ENCODE assay signal across 9 cellular contexts in genomic region chr13:20704459-20705069, GRCh38. TPM values are rescaled to one million over a fixed set of nuclear protein-coding genes. Genes with fewer than 3 reads are reported as not detected.
DNase-seq lines count a peak whose midpoint lies in the region; ATAC-seq, FAIRE-seq and TF ChIP-seq lines count a peak whose summit lies in the region.
"Had no signal": no experiment of that assay in that cellular context is flagged by ENCODE, and none has a peak within 500 bp of the region (broad histone marks: within the 10 kb centered on the region; RNA-seq: fewer than 3 reads in every experiment).

No MANE protein-coding gene starts in this region.

- H4K20me1 ChIP-seq in OCI-LY3 (ENCODE audit: insufficient read depth, low read length), result no peaks in the 10 kb centered on the region
- H4K20me1 ChIP-seq in endothelial cell of umbilical vein (replicated peaks; ENCODE audit: control insufficient read depth, extremely low read depth, insufficient read depth, low read length), result no peaks in the 10 kb centered on the region

- CTCF ChIA-PET in Calu3 (lab: Charles Lee) (interaction anchor here (0.6 kb wide), 1 partner anchor 18 kb away, joined by 3 read pairs; no protein-coding TSS in a partner anchor), endothelial cell of umbilical vein (lab: Charles Lee) (interaction anchor here (0.7 to 9.5 kb wide), 26 partner anchors 10 to 507 kb away, joined by 3 to 92 read pairs (median 4); no protein-coding TSS in a partner anchor)

- dilution Hi-C loops in endothelial cell of umbilical vein (cut with MboI; ENCODE audit: extremely low pct_ligation_motif_present, low sequenced_read_pairs), result no loop called here

- peaks cover 13% of the 10 kb centered on the region for H3K4me1 ChIP-seq in OCI-LY3 (ENCODE audit: low read length)
- H3K4me1 ChIP-seq in endothelial cell of umbilical vein (ENCODE audit: control insufficient read depth, extremely low read depth, insufficient read depth, low read length), result peaks cover 13% of the 10 kb centered on the region
- peaks cover 5% of the 10 kb centered on the region in 2 donors for H3K4me1 ChIP-seq in kidney (ENCODE audit: control insufficient read depth in 1 of 2, insufficient read depth in 1 of 2, low read depth in 1 of 2, low read length in 2 of 2)

- intact Hi-C loops in Calu3 (cut with micrococcal nuclease; ENCODE audit: unreplicated experiment), result no loop called here
- intact Hi-C loops in endothelial cell of umbilical vein (cut with micrococcal nuclease), result loop anchor here (1.0 to 10.0 kb wide), 2 partner anchors 180 to 209 kb away; partner anchors contain the start of gene CRYL1
- intact Hi-C loops in kidney (cut with DNase I), result loop anchor here (10.0 kb wide), 1 partner anchor 120 kb away; no protein-coding TSS in a partner anchor

- peak overlapping the region; percentile 59 for H3K4me3 Mint-ChIP-seq in Calu3 (ENCODE audit: low read depth, unreplicated experiment)
- H3K4me3 Mint-ChIP-seq in osteocyte (ENCODE audit: unreplicated experiment), result peak overlapping the region; percentile 74

- H2AFZ ChIP-seq in OCI-LY3 (ENCODE audit: low read depth, low read length) (peak overlapping the region; percentile 85; the same call in 1 of the 2 replicates), endothelial cell of umbilical vein (ENCODE audit: low read depth, low read length) (peak overlapping the region; percentile 47)

- TF ChIP-seq CTCF in Calu3 (IDR thresholded peaks at IDR 0.05; ENCODE audit: unreplicated experiment) (no peak), OCI-LY3 (IDR thresholded peaks at IDR 0.05; ENCODE audit: low read depth, low read length) (no peak), endothelial cell of umbilical vein (IDR thresholded peaks at IDR 0.05; ENCODE audit: extremely low read depth in 1 of 2, insufficient read depth in 1 of 2, low read depth in 1 of 2, low read length in 2 of 2) (no peak), osteocyte (IDR thresholded peaks at IDR 0.05) (no peak), kidney (IDR thresholded peaks at IDR 0.05; ENCODE audit: borderline replicate concordance, extremely low read depth, insufficient read depth) (no peak)

- H3K27me3 Mint-ChIP-seq in Calu3 (ENCODE audit: unreplicated experiment), result no peaks in the 10 kb centered on the region
- no peaks in the 10 kb centered on the region for H3K27me3 Mint-ChIP-seq in osteocyte (ENCODE audit: unreplicated experiment)

- H3K36me3 ChIP-seq in OCI-LY3 (replicated peaks; ENCODE audit: low read depth, low read length) (no peaks in the 10 kb centered on the region), endothelial cell of umbilical vein (ENCODE audit: control insufficient read depth in 2 of 2, extremely low read depth in 1 of 2, insufficient read depth in 2 of 2, low read length in 2 of 2) (no peaks in the 10 kb centered on the region), kidney (ENCODE audit: control insufficient read depth in 1 of 2, insufficient read depth in 2 of 2, low read length in 2 of 2) (no peaks in the 10 kb centered on the region)
- H3K36me3 ChIP-seq: WERI-Rb-1 had no signal

- no peak overlapping the region for H3K27ac Mint-ChIP-seq in Calu3 (ENCODE audit: unreplicated experiment)
- H3K27ac Mint-ChIP-seq in osteocyte (ENCODE audit: unreplicated experiment), result peak overlapping the region; percentile 31

- H3K9me3 ChIP-seq in OCI-LY3 (ENCODE audit: insufficient read depth, low read length) (no peaks in the 10 kb centered on the region), endothelial cell of umbilical vein (replicated peaks; ENCODE audit: control insufficient read depth, insufficient read depth, low read length) (no peaks in the 10 kb centered on the region), kidney (ENCODE audit: control insufficient read depth in 1 of 2, low read length in 2 of 2) (no peaks in the 10 kb centered on the region)

- POLR2A ChIA-PET in endothelial cell of umbilical vein (lab: Charles Lee), result interaction anchor here (1.1 kb wide), 1 partner anchor 10 kb away, joined by 3 read pairs; no protein-coding TSS in a partner anchor

- H3K4me2 ChIP-seq in OCI-LY3 (ENCODE audit: low read length), result peak overlapping the region; percentile 42
- no peak overlapping the region for H3K4me2 ChIP-seq in endothelial cell of umbilical vein (ENCODE audit: insufficient read depth, low read length)

- no peaks in the 10 kb centered on the region for H3K79me2 ChIP-seq in OCI-LY3 (ENCODE audit: low read length)
- no peaks in the 10 kb centered on the region for H3K79me2 ChIP-seq in endothelial cell of umbilical vein (ENCODE audit: control insufficient read depth, insufficient read depth, low read length)

- no peaks in the 10 kb centered on the region for H3K9me1 ChIP-seq in endothelial cell of umbilical vein (replicated peaks; ENCODE audit: control insufficient read depth, extremely low read depth, insufficient read depth, low read length)

- FAIRE-seq in endothelial cell of umbilical vein (lab: Jason Lieb, UNC) (no peak), kidney (lab: Jason Lieb, UNC) (no peak)

- ATAC-seq in GM18505 (IDR thresholded peaks at IDR 0.05; ENCODE audit: unreplicated experiment), result no peak

- H3K36me3 Mint-ChIP-seq in Calu3 (ENCODE audit: insufficient read depth, unreplicated experiment) (peaks cover 14% of the 10 kb centered on the region), osteocyte (ENCODE audit: unreplicated experiment) (peaks cover 2% of the 10 kb centered on the region)

- H3K9me3 Mint-ChIP-seq in Calu3 (ENCODE audit: low read depth, unreplicated experiment), result no peaks in the 10 kb centered on the region
- peaks cover 3% of the 10 kb centered on the region for H3K9me3 Mint-ChIP-seq in osteocyte (ENCODE audit: unreplicated experiment)

- DNase-seq in Calu3 (no peak), endothelial cell of umbilical vein (ENCODE audit: low read depth, low spot score) (no peak), osteocyte (ENCODE audit: extremely low spot score, unreplicated experiment) (no peak), RPMI8226 (no peak), DMS153 treated with DMSO at 0.1 percent for 48 hours (lab: John Stamatoyannopoulos, UW; ENCODE audit: unreplicated experiment) (no peak), kidney (no peak)

- peak overlapping the region; percentile 54 for H3K4me3 ChIP-seq in OCI-LY3 (ENCODE audit: low read length)
- H3K4me3 ChIP-seq in endothelial cell of umbilical vein (replicated peaks in 1 of 3; ENCODE audit: insufficient read depth in 1 of 3, low read depth in 1 of 3, low read length in 3 of 3), result peak overlapping the region in 1 of 3 experiments; percentile 52
- peak overlapping the region in 1 of 2 donors; percentile 32 for H3K4me3 ChIP-seq in kidney (ENCODE audit: low read length in 2 of 2)

- no TSS peak for BruUV-seq in Calu3 (replicated peaks; lab: Mats Ljungman, UMichigan)
- BruUV-seq in endothelial cell of umbilical vein (replicated peaks; lab: Mats Ljungman, UMichigan), result no TSS peak

- H3K27ac ChIP-seq in OCI-LY3 (ENCODE audit: low read length), result no peak overlapping the region
- H3K27ac ChIP-seq in endothelial cell of umbilical vein (ENCODE audit: insufficient read depth, low read depth, low read length), result no peak overlapping the region
- no peak overlapping the region for H3K27ac ChIP-seq in kidney (ENCODE audit: low read depth in 2 of 2, low read length in 2 of 2)
- H3K27ac ChIP-seq: WERI-Rb-1 had no signal

- H3K4me1 Mint-ChIP-seq in Calu3 (ENCODE audit: low read depth, unreplicated experiment) (peaks cover 8% of the 10 kb centered on the region), osteocyte (ENCODE audit: unreplicated experiment) (peaks cover 38% of the 10 kb centered on the region)

- no peaks in the 10 kb centered on the region for H3K27me3 ChIP-seq in OCI-LY3 (ENCODE audit: low read depth, low read length)
- H3K27me3 ChIP-seq in endothelial cell of umbilical vein (ENCODE audit: control insufficient read depth in 2 of 2, insufficient read depth in 2 of 2, low read length in 2 of 2), result no peaks in the 10 kb centered on the region

- TF ChIP-seq POLR2A in endothelial cell of umbilical vein (IDR thresholded peaks at IDR 0.05; ENCODE audit: low read depth, low read length) (no peak), GM18505 (IDR thresholded peaks at IDR 0.05; ENCODE audit: borderline replicate concordance, extremely low read depth, insufficient read depth, insufficient read length) (no peak)

- H3K9ac ChIP-seq in OCI-LY3 (ENCODE audit: low read length) (no peak overlapping the region), endothelial cell of umbilical vein (replicated peaks; ENCODE audit: extremely low read depth, insufficient read depth, low read length) (no peak overlapping the region), kidney (ENCODE audit: low read length in 2 of 2) (no peak overlapping the region)

TF ChIP-seq in endothelial cell of umbilical vein, 7 proteins besides CTCF, POLR2A, EP300 and RAD21:
- no peak for TF ChIP-seq POLR2AphosphoS5 (IDR thresholded peaks at IDR 0.05; ENCODE audit: insufficient read depth, low read depth, low read length)
- no peak for TF ChIP-seq MYC (IDR thresholded peaks at IDR 0.05; ENCODE audit: low read depth, low read length)
- no peak for TF ChIP-seq EZH2 (IDR thresholded peaks at IDR 0.05; ENCODE audit: borderline replicate concordance, low read depth, low read length, severe bottlenecking)
- no peak for TF ChIP-seq JUN (IDR thresholded peaks at IDR 0.05; ENCODE audit: borderline replicate concordance, insufficient read depth, insufficient read length, low read depth)
- TF ChIP-seq, protein P1, sequence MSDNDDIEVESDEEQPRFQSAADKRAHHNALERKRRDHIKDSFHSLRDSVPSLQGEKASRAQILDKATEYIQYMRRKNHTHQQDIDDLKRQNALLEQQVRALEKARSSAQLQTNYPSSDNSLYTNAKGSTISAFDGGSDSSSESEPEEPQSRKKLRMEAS (IDR thresholded peaks at IDR 0.05; ENCODE audit: insufficient read depth, insufficient read length), result no peak
- no peak for TF ChIP-seq FOS (IDR thresholded peaks at IDR 0.05; ENCODE audit: borderline replicate concordance, insufficient read depth, low read length)
- no peak for TF ChIP-seq GATA2 (IDR thresholded peaks at IDR 0.05; ENCODE audit: insufficient read depth, insufficient read length, low read depth, low read length)

RNA-seq across cellular contexts. Expression of gene IL17D, which starts 1.1 kb away (rescaled TPM):
- total RNA-seq in Calu3 (2022), result 0.39 and 1.3 TPM in 2 replicates
- total RNA-seq in endothelial cell of umbilical vein, result 4.9 and 6.1 TPM in 2 replicates
- 4.0 and 5.5 TPM in 2 replicates for polyA plus RNA-seq in endothelial cell of umbilical vein
- 2.3 and 3.2 TPM in 2 replicates for polyA plus RNA-seq in endothelial cell of umbilical vein (2011; cell fraction: cytosol; rRNA removed)
- polyA plus RNA-seq in endothelial cell of umbilical vein (2011; cell fraction: nucleus; rRNA removed), result 2.5 and 3.1 TPM in 2 replicates
- polyA plus RNA-seq in endothelial cell of umbilical vein (2012), result 16.2 and 17.4 TPM in 2 replicates
- 2.0 and 2.2 TPM in 2 replicates for polyA minus RNA-seq in endothelial cell of umbilical vein
- polyA minus RNA-seq in endothelial cell of umbilical vein (2011; cell fraction: cytosol; rRNA and poly(A)+ RNA removed), result not detected
- 0.38 and 0.82 TPM in 2 replicates for polyA minus RNA-seq in endothelial cell of umbilical vein (2011; cell fraction: nucleus; rRNA and poly(A)+ RNA removed)
- 8.6 and 10.7 TPM in 2 replicates for total RNA-seq in osteocyte
- total RNA-seq in kidney, result 0.44 TPM
- polyA plus RNA-seq in kidney (ENCODE audit: insufficient read depth, low read depth, low replicate concordance), result not detected
